Comparison of ENCODE assay signal across 23 cellular contexts in the genomic region with DNA sequence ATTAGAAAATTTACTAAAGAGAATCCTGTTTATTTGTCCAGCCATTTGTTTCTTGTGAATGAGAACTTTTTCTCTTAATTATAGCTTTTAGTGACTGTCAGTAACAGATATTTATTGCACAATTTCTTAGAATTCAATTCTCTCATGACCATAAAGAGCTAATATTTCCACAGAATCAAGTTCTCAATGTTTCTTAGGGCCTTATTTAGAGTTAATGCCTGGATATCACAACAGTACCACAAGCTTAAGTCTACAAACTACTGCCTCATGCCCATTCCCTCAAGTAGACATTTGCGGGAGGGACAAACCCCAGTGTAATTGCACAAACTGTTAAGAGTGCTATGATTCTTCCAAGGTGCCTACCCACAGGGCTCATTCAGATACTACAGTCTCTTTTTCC.
"Had no signal": no experiment of that assay in that cellular context is flagged by ENCODE, and none has a peak within 500 bp of the region (broad histone marks: within the 10 kb centered on the region; RNA-seq: fewer than 3 reads in every experiment).

No MANE protein-coding gene starts in this region.

- H3K36me3 ChIP-seq: brain microvascular endothelial cell, cardiac muscle cell, SJCRH30 had no signal

- H3K36me3 Mint-ChIP-seq: activated naive CD4-positive, alpha-beta T cell treated with anti-CD3 and anti-CD28 coated beads, Interleukin-2, amount 50 U/mL, for 72 hours had no signal

- H3K4me1 Mint-ChIP-seq: activated CD4-positive, alpha-beta T cell treated with anti-CD3 and anti-CD28 coated beads, Interleukin-2, amount 10 ng/mL, durations not matched to agents 24 days and 14 days; activated naive CD8-positive, alpha-beta T cell treated with anti-CD3 and anti-CD28 coated beads, Interleukin-2, amount 50 U/mL, for 24 hours; T-helper 17 cell had no signal

- H3K9me3 Mint-ChIP-seq: activated CD4-positive, alpha-beta T cell treated with anti-CD3 and anti-CD28 coated beads, Interleukin-2, amount 10 ng/mL, durations not matched to agents 24 days and 14 days; activated naive CD4-positive, alpha-beta T cell treated with anti-CD3 and anti-CD28 coated beads, Interleukin-2, amount 50 U/mL, for 72 hours; activated naive CD8-positive, alpha-beta T cell treated with anti-CD3 and anti-CD28 coated beads, Interleukin-2, amount 50 U/mL, for 24 hours; activated T-cell treated with anti-CD3 and anti-CD28 coated beads, Interleukin-2, amount 50 U/mL, for 4 hours had no signal

- H3K27ac ChIP-seq: brain microvascular endothelial cell, cardiac muscle cell, SJCRH30 had no signal

- H3K4me3 ChIP-seq: cardiac muscle cell, SJCRH30 had no signal

- DNase-seq: activated B cell treated with CpG ODN at 0.5 μM for 24 hours; activated CD4-positive, alpha-beta T cell treated with anti-CD3 and anti-CD28 coated beads for 1 hour; activated CD4-positive, alpha-beta T cell treated with anti-CD3 and anti-CD28 coated beads, Interleukin-2, amount 10 ng/mL, durations not matched to agents 24 days and 14 days; activated CD4-positive, alpha-beta T cell treated with anti-CD3 and anti-CD28 coated beads, Interleukin-2, amount 50 U/mL, for 48 hours; activated effector memory CD4-positive, alpha-beta T cell treated with anti-CD3 and anti-CD28 coated beads, Interleukin-2, amount 50 U/mL, for 16 hours; activated naive CD4-positive, alpha-beta T cell treated with Interleukin-2 at 50 U/mL for 16 hours; activated naive CD8-positive, alpha-beta T cell treated with anti-CD3 and anti-CD28 coated beads, Interleukin-2, amount 50 U/mL, for 24 hours; activated T-cell treated with anti-CD3 and anti-CD28 coated beads, Interleukin-2, amount 50 U/mL, for 4 hours; KG1; NCI-H1048; NCI-H1417; NCI-H1930; NCI-H2171; NCI-H2227 treated with DMSO at 0.1 percent for 48 hours; NCI-H526; NCI-H82; SJCRH30; T-helper 17 cell; T-helper 9 cell had no signal

- ATAC-seq: activated naive CD4-positive, alpha-beta T cell treated with anti-CD3 and anti-CD28 coated beads, Interleukin-2, amount 50 U/mL, for 72 hours; activated naive CD8-positive, alpha-beta T cell treated with anti-CD3 and anti-CD28 coated beads, Interleukin-2, amount 50 U/mL, for 24 hours; activated T-cell treated with anti-CD3 and anti-CD28 coated beads, Interleukin-2, amount 50 U/mL, for 4 hours; SK-N-SH treated with all-trans-retinoic acid at 6 μM for 48 hours; T-helper 17 cell had no signal

- H3K27me3 ChIP-seq: brain microvascular endothelial cell, cardiac muscle cell, SJCRH30 had no signal

- H3K4me3 Mint-ChIP-seq: activated B cell treated with CpG ODN at 0.5 μM for 24 hours; activated CD4-positive, alpha-beta T cell treated with anti-CD3 and anti-CD28 coated beads, Interleukin-2, amount 10 ng/mL, durations not matched to agents 24 days and 14 days; activated naive CD8-positive, alpha-beta T cell treated with anti-CD3 and anti-CD28 coated beads, Interleukin-2, amount 50 U/mL, for 24 hours; activated T-cell treated with anti-CD3 and anti-CD28 coated beads, Interleukin-2, amount 50 U/mL, for 4 hours; T-helper 17 cell had no signal

- H3K27ac Mint-ChIP-seq: activated B cell treated with CpG ODN at 0.5 μM for 24 hours; activated CD4-positive, alpha-beta T cell treated with anti-CD3 and anti-CD28 coated beads, Interleukin-2, amount 10 ng/mL, durations not matched to agents 24 days and 14 days; activated naive CD4-positive, alpha-beta T cell treated with anti-CD3 and anti-CD28 coated beads, Interleukin-2, amount 50 U/mL, for 72 hours; activated naive CD8-positive, alpha-beta T cell treated with anti-CD3 and anti-CD28 coated beads, Interleukin-2, amount 50 U/mL, for 24 hours; T-helper 17 cell had no signal

- H3K4me1 ChIP-seq: SJCRH30 had no signal

- H3K27me3 Mint-ChIP-seq: activated CD4-positive, alpha-beta T cell treated with anti-CD3 and anti-CD28 coated beads, Interleukin-2, amount 10 ng/mL, durations not matched to agents 24 days and 14 days had no signal

- H3K9me3 ChIP-seq: SJCRH30 had no signal
